In the genomic region with DNA sequence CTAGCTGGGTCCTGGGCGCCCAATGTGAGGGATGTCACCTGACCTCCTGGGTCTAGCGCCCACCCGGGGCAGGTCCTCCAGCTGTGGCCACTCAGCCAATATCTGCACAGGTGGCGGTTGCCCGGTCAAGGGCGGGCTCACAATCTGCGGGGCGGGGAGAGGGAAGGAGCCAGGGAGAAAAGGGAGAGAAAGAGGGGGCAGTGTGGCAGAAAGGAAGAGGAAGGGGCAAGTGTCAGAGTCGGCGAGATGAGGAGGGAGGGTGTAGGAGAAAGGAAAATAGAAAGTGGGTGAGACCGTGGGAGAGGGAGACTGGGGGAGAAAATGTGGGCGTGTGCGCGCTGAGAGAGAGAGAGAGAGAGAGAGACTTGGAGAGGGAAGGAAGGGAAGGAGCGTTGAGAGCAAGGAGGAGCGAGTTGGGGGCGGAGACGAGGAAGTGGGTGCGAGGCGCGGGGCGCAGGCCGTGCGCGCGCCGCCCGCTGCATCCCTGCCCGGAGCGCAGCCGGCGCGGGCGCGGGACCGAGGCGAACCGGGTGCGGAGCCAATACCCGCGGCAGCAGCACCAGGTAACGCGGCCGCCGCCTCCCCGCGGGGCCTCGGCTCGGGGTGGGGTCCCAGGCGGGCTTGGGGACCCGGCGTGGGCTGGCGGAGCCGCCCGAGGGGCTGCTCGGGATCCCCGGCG, we compare ENCODE assay signal across 8 cellular contexts. TPM values are rescaled to one million over a fixed set of nuclear protein-coding genes. Genes with fewer than 3 reads are reported as not detected.
A peak's percentile ranks its signal among the peaks of the same experiment; 100 is the strongest.
DNase-seq lines count a peak whose midpoint lies in the region; ATAC-seq and TF ChIP-seq lines count a peak whose summit lies in the region.

A gene with protein sequence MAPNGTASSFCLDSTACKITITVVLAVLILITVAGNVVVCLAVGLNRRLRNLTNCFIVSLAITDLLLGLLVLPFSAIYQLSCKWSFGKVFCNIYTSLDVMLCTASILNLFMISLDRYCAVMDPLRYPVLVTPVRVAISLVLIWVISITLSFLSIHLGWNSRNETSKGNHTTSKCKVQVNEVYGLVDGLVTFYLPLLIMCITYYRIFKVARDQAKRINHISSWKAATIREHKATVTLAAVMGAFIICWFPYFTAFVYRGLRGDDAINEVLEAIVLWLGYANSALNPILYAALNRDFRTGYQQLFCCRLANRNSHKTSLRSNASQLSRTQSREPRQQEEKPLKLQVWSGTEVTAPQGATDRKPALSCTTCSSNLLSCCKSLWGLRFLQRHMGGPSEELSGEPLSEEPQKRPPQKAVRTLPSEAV (plus strand): TSS at position 479 of the 679 bp plus-strand sequence. CDS start 25,163 bp downstream, outside the sequence.

- peaks cover 5% of the 10 kb centered on the region for H3K27me3 Mint-ChIP-seq in activated naive CD8-positive, alpha-beta T cell treated with anti-CD3 and anti-CD28 coated beads for 36 hours

- peak within 1 kb of the TSS; percentile 88 for H3K27ac Mint-ChIP-seq in activated naive CD8-positive, alpha-beta T cell treated with anti-CD3 and anti-CD28 coated beads for 36 hours

- no peak for TF ChIP-seq CTCF in Peyer's patch (IDR thresholded peaks at IDR 0.05)
- TF ChIP-seq CTCF in spleen (IDR thresholded peaks at IDR 0.05 in 8 of 11, conservative IDR thresholded peaks at IDR 0.05 in 3 of 11): no peak
- TF ChIP-seq CTCF in GM10248 (IDR thresholded peaks at IDR 0.05; ENCODE audit: control extremely low read depth, extremely low read depth, low read depth, missing control alignments): no peak

- peaks cover 63% of the 10 kb centered on the region for H3K36me3 Mint-ChIP-seq in activated naive CD8-positive, alpha-beta T cell treated with anti-CD3 and anti-CD28 coated beads for 36 hours

- intact Hi-C loops in spleen (cut with DNase I; ENCODE audit: low total_unique reads): no loop called here

- DNase-seq in Peyer's patch: peak in 2 of 3 donors; percentile 23 to 75
- peak; percentile 73 for DNase-seq in activated naive CD8-positive, alpha-beta T cell treated with anti-CD3 and anti-CD28 coated beads for 36 hours
- peak; percentile 73 for DNase-seq in iPS-NIHi11 (ENCODE audit: low spot score)
- peak; percentile 89 for DNase-seq in spleen
- DNase-seq in DMS153 (lab: John Stamatoyannopoulos, UW): no peak
- DNase-seq in GM10248 (ENCODE audit: extremely low spot score): no peak

- H3K4me3 ChIP-seq in Peyer's patch (peak within 1 kb of the TSS; percentile 37 to 72 (median 47)), spleen (peak within 1 kb of the TSS; percentile 29 to 76 (median 59))

- H3K9ac ChIP-seq in ES-I3 (ENCODE audit: low read depth, low read length): peak within 1 kb of the TSS; percentile 65

- TF ChIP-seq POLR2A in Peyer's patch (IDR thresholded peaks at IDR 0.05): no peak
- no peak for TF ChIP-seq POLR2A in spleen (IDR thresholded peaks at IDR 0.05)

- WGBS in spleen, 5 donors: 1 to 3% (median 2%) methylated on average over 41 to 58 of the region's 58 CpGs

- CTCF ChIA-PET in GM10248 (lab: Yijun Ruan, JAX): no interaction called here

- peaks cover 7% of the 10 kb centered on the region for H3K9me3 Mint-ChIP-seq in activated naive CD8-positive, alpha-beta T cell treated with anti-CD3 and anti-CD28 coated beads for 36 hours

- POLR2A ChIA-PET in GM10248 (lab: Yijun Ruan, JAX): interaction anchor here (0.5 kb wide), 1 partner anchor 840 kb away, joined by 5 read pairs; no protein-coding TSS in a partner anchor

- H3K4me3 Mint-ChIP-seq in activated naive CD8-positive, alpha-beta T cell treated with anti-CD3 and anti-CD28 coated beads for 36 hours: peak within 1 kb of the TSS; percentile 95

- H3K9me3 ChIP-seq in ES-I3 (ENCODE audit: control insufficient read depth, insufficient read depth, low read length): no peaks in the 10 kb centered on the region
- H3K9me3 ChIP-seq in Peyer's patch: peaks cover 0 to 3% (median 0%) of the 10 kb centered on the region in 4 donors
- no peaks in the 10 kb centered on the region for H3K9me3 ChIP-seq in spleen

- H3K4me1 ChIP-seq in ES-I3 (ENCODE audit: insufficient read depth, low read length): no peaks in the 10 kb centered on the region
- H3K4me1 ChIP-seq in Peyer's patch: peaks cover 0 to 10% (median 0%) of the 10 kb centered on the region in 4 donors
- H3K4me1 ChIP-seq in spleen: peaks cover 8 to 99% (median 39%) of the 10 kb centered on the region in 6 donors

- peaks cover 76% of the 10 kb centered on the region for H3K4me1 Mint-ChIP-seq in activated naive CD8-positive, alpha-beta T cell treated with anti-CD3 and anti-CD28 coated beads for 36 hours

- H3K27ac ChIP-seq in Peyer's patch (peak within 1 kb of the TSS in 1 of 4 donors; percentile 54), spleen (peak within 1 kb of the TSS in 7 of 8 donors; percentile 54 to 94 (median 68))

- H3K27me3 ChIP-seq in Peyer's patch (peaks cover 0 to 11% of the 10 kb centered on the region in 2 donors), spleen (replicated peaks in 1 of 7) (peaks cover 0 to 57% (median 18%) of the 10 kb centered on the region in 7 donors)

- H3K36me3 ChIP-seq in ES-I3 (ENCODE audit: insufficient read depth, low read length): no peaks in the 10 kb centered on the region
- H3K36me3 ChIP-seq in Peyer's patch: no peaks in the 10 kb centered on the region
- peaks cover 0 to 23% (median 0%) of the 10 kb centered on the region in 6 donors for H3K36me3 ChIP-seq in spleen

- no peak for ATAC-seq in GM21723 (IDR thresholded peaks at IDR 0.05; ENCODE audit: unreplicated experiment)

RNA-seq across cellular contexts. Expression of the gene that starts here (rescaled TPM):
- total RNA-seq in Peyer's patch (1 to 10 TPM in 3 of 4 donors, under 1 TPM in 1; 0.83 to 8.6 (median 2.2) TPM), spleen (10 to 100 TPM; 14.6 to 85.2 (median 31.9) TPM)
- total RNA-seq in activated naive CD8-positive, alpha-beta T cell treated with anti-CD3 and anti-CD28 coated beads for 36 hours: 10 to 100 TPM; 40.2 to 41.2 TPM
- polyA plus RNA-seq in spleen: 1 to 10 TPM; 1.9 to 4.8 (median 4.4) TPM

Comparison
In these comparisons a context has a peak if more than half of its experiments do, and no peak if none do; other contexts are left out.
1. DNase-seq: peak in Peyer's patch (2 of 3), activated naive CD8-positive, alpha-beta T cell treated with anti-CD3 and anti-CD28 coated beads for 36 hours (single experiment), iPS-NIHi11 (single experiment) and spleen (single experiment); none in DMS153 (single experiment) and GM10248 (single experiment).